Comparison of ENCODE assay signal across 1 cellular context in genomic region chr22:46012881-46013281, GRCh38.
TF ChIP-seq lines count a peak whose summit lies in the region.

No MANE protein-coding gene starts in this region.

TF ChIP-seq in GM23338, 12 proteins besides CTCF, POLR2A, EP300 and RAD21 (continued from another document):
- TF ChIP-seq ZNF462 (CRISPR knock-in tag; IDR thresholded peaks at IDR 0.05) = no peak
- TF ChIP-seq NANOG (IDR thresholded peaks at IDR 0.05; ENCODE audit: borderline replicate concordance) = no peak
- no peak for TF ChIP-seq ZNF114 (CRISPR knock-in tag; IDR thresholded peaks at IDR 0.05)
- TF ChIP-seq, protein P1, sequence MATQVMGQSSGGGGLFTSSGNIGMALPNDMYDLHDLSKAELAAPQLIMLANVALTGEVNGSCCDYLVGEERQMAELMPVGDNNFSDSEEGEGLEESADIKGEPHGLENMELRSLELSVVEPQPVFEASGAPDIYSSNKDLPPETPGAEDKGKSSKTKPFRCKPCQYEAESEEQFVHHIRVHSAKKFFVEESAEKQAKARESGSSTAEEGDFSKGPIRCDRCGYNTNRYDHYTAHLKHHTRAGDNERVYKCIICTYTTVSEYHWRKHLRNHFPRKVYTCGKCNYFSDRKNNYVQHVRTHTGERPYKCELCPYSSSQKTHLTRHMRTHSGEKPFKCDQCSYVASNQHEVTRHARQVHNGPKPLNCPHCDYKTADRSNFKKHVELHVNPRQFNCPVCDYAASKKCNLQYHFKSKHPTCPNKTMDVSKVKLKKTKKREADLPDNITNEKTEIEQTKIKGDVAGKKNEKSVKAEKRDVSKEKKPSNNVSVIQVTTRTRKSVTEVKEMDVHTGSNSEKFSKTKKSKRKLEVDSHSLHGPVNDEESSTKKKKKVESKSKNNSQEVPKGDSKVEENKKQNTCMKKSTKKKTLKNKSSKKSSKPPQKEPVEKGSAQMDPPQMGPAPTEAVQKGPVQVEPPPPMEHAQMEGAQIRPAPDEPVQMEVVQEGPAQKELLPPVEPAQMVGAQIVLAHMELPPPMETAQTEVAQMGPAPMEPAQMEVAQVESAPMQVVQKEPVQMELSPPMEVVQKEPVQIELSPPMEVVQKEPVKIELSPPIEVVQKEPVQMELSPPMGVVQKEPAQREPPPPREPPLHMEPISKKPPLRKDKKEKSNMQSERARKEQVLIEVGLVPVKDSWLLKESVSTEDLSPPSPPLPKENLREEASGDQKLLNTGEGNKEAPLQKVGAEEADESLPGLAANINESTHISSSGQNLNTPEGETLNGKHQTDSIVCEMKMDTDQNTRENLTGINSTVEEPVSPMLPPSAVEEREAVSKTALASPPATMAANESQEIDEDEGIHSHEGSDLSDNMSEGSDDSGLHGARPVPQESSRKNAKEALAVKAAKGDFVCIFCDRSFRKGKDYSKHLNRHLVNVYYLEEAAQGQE (IDR thresholded peaks at IDR 0.05; ENCODE audit: unreplicated experiment) = no peak
- TF ChIP-seq ETS1 (IDR thresholded peaks at IDR 0.05) = no peak
- TF ChIP-seq POLR2AphosphoS5 (IDR thresholded peaks at IDR 0.05; ENCODE audit: low read depth) = no peak
- TF ChIP-seq JUNB (IDR thresholded peaks at IDR 0.05; ENCODE audit: unreplicated experiment) = no peak
- no peak for TF ChIP-seq EZH2 (IDR thresholded peaks at IDR 0.05; ENCODE audit: low read depth, unreplicated experiment)
- TF ChIP-seq STAT1 (IDR thresholded peaks at IDR 0.05; ENCODE audit: unreplicated experiment) = no peak
